1 cellular context compared by ENCODE assay signal in genomic region chr9:101354765-101355708, GRCh38.
TF ChIP-seq lines count a peak whose summit lies in the region.

No MANE protein-coding gene starts in this region.

TF ChIP-seq in HepG2, 621 proteins besides CTCF, POLR2A, EP300 and RAD21 (continued from another document and continues in another):
- no peak for TF ChIP-seq DMTF1 (CRISPR knock-in tag; IDR thresholded peaks at IDR 0.05)
- TF ChIP-seq HDAC1 (CRISPR knock-in tag; IDR thresholded peaks at IDR 0.05): no peak; the same call in 1 of the 2 replicates
- TF ChIP-seq ZBTB3 (CRISPR knock-in tag; IDR thresholded peaks at IDR 0.05; ENCODE audit: borderline replicate concordance, low read depth): no peak
- TF ChIP-seq ELK4 (CRISPR knock-in tag; IDR thresholded peaks at IDR 0.05; ENCODE audit: borderline replicate concordance): no peak
- no peak for TF ChIP-seq SIN3A (IDR thresholded peaks at IDR 0.05; ENCODE audit: borderline replicate concordance, low read depth, low read length)
- TF ChIP-seq RBAK (CRISPR knock-in tag; IDR thresholded peaks at IDR 0.05): no peak
- TF ChIP-seq CEBPZ (IDR thresholded peaks at IDR 0.05; ENCODE audit: low read length): no peak
- TF ChIP-seq HNF1A (IDR thresholded peaks at IDR 0.05; ENCODE audit: low read depth): no peak
- TF ChIP-seq HNF1A (CRISPR knock-in tag; IDR thresholded peaks at IDR 0.05; ENCODE audit: borderline replicate concordance): no peak; the same call in 1 of the 2 replicates
- no peak for TF ChIP-seq NFIB (CRISPR knock-in tag; IDR thresholded peaks at IDR 0.05; ENCODE audit: borderline replicate concordance)
- TF ChIP-seq PAXIP1 (CRISPR knock-in tag; conservative IDR thresholded peaks at IDR 0.05): peak; percentile 70; the same call in 1 of the 2 replicates
- TF ChIP-seq ZFX (CRISPR knock-in tag; IDR thresholded peaks at IDR 0.05; ENCODE audit: low read depth): no peak
- no peak for TF ChIP-seq DRAP1 (CRISPR knock-in tag; IDR thresholded peaks at IDR 0.05)
- no peak for TF ChIP-seq REXO4 (CRISPR knock-in tag; IDR thresholded peaks at IDR 0.05; ENCODE audit: borderline replicate concordance)
- no peak; the same call in 1 of the 2 replicates for TF ChIP-seq ZNF33B (CRISPR knock-in tag; IDR thresholded peaks at IDR 0.05)
- TF ChIP-seq KMT2A (CRISPR knock-in tag; IDR thresholded peaks at IDR 0.05): no peak
- no peak for TF ChIP-seq JARID2 (CRISPR knock-in tag; IDR thresholded peaks at IDR 0.05; ENCODE audit: insufficient replicate concordance)
- TF ChIP-seq ESRRA (CRISPR knock-in tag; IDR thresholded peaks at IDR 0.05; ENCODE audit: low read depth): no peak
- no peak for TF ChIP-seq ZNF75D (CRISPR knock-in tag; IDR thresholded peaks at IDR 0.05; ENCODE audit: borderline replicate concordance)
- TF ChIP-seq ZNF317 (CRISPR knock-in tag; IDR thresholded peaks at IDR 0.05): no peak
- no peak for TF ChIP-seq ATF3 (CRISPR knock-in tag; IDR thresholded peaks at IDR 0.05)
- TF ChIP-seq ZNF44 (CRISPR knock-in tag; IDR thresholded peaks at IDR 0.05): 0 out of 2 replicates have a peak, but pooled peaks have one; percentile 45
- no peak for TF ChIP-seq MLLT10 (CRISPR knock-in tag; IDR thresholded peaks at IDR 0.05)
- no peak for TF ChIP-seq CENPX (CRISPR knock-in tag; IDR thresholded peaks at IDR 0.05)
- TF ChIP-seq ZFAT (CRISPR knock-in tag; conservative IDR thresholded peaks at IDR 0.05): no peak
- no peak for TF ChIP-seq ZBTB1 (CRISPR knock-in tag; IDR thresholded peaks at IDR 0.05; ENCODE audit: borderline replicate concordance)
- TF ChIP-seq PREB (CRISPR knock-in tag; IDR thresholded peaks at IDR 0.05): no peak
- no peak for TF ChIP-seq NFRKB (IDR thresholded peaks at IDR 0.05)
- TF ChIP-seq TARDBP (CRISPR knock-in tag; IDR thresholded peaks at IDR 0.05): no peak; the same call in 1 of the 2 replicates
- TF ChIP-seq YEATS2 (CRISPR knock-in tag; IDR thresholded peaks at IDR 0.05; ENCODE audit: borderline replicate concordance): no peak
- no peak for TF ChIP-seq ZC3H13 (CRISPR knock-in tag; IDR thresholded peaks at IDR 0.05)
- TF ChIP-seq SPEN (CRISPR knock-in tag; IDR thresholded peaks at IDR 0.05; ENCODE audit: low read depth): no peak
- TF ChIP-seq PHF20 (CRISPR knock-in tag; IDR thresholded peaks at IDR 0.05): no peak
- TF ChIP-seq TMF1 (CRISPR knock-in tag; IDR thresholded peaks at IDR 0.05; ENCODE audit: low read depth): peak; percentile 74; the same call in 1 of the 2 replicates
- no peak for TF ChIP-seq ARHGAP35 (CRISPR knock-in tag; IDR thresholded peaks at IDR 0.05; ENCODE audit: borderline replicate concordance)
- TF ChIP-seq ZFP90 (CRISPR knock-in tag; IDR thresholded peaks at IDR 0.05; ENCODE audit: borderline replicate concordance): no peak
- no peak; the same call in 1 of the 2 replicates for TF ChIP-seq HDAC2 (CRISPR knock-in tag; IDR thresholded peaks at IDR 0.05)
- TF ChIP-seq GMEB2 (CRISPR knock-in tag; IDR thresholded peaks at IDR 0.05; ENCODE audit: low read depth): no peak
- TF ChIP-seq ZSCAN20 (CRISPR knock-in tag; IDR thresholded peaks at IDR 0.05; ENCODE audit: borderline replicate concordance): no peak
- TF ChIP-seq NBN (conservative IDR thresholded peaks at IDR 0.05): no peak
- no peak for TF ChIP-seq MXD1 (CRISPR knock-in tag; IDR thresholded peaks at IDR 0.05)
- TF ChIP-seq ZNF761 (CRISPR knock-in tag; conservative IDR thresholded peaks at IDR 0.05): no peak; the same call in 1 of the 2 replicates
- TF ChIP-seq EHMT2 (IDR thresholded peaks at IDR 0.05; ENCODE audit: borderline replicate concordance, low read depth, low read length): peak; percentile 95
- TF ChIP-seq ZNF605 (CRISPR knock-in tag; IDR thresholded peaks at IDR 0.05): peak; percentile 80; the same call in 1 of the 2 replicates
- TF ChIP-seq ZKSCAN8 (CRISPR knock-in tag; IDR thresholded peaks at IDR 0.05; ENCODE audit: borderline replicate concordance): no peak
- peak; percentile 75; the same call in 1 of the 2 replicates for TF ChIP-seq ZNF572 (CRISPR knock-in tag; IDR thresholded peaks at IDR 0.05)
